12 cellular contexts compared by ENCODE assay signal in the genomic region with DNA sequence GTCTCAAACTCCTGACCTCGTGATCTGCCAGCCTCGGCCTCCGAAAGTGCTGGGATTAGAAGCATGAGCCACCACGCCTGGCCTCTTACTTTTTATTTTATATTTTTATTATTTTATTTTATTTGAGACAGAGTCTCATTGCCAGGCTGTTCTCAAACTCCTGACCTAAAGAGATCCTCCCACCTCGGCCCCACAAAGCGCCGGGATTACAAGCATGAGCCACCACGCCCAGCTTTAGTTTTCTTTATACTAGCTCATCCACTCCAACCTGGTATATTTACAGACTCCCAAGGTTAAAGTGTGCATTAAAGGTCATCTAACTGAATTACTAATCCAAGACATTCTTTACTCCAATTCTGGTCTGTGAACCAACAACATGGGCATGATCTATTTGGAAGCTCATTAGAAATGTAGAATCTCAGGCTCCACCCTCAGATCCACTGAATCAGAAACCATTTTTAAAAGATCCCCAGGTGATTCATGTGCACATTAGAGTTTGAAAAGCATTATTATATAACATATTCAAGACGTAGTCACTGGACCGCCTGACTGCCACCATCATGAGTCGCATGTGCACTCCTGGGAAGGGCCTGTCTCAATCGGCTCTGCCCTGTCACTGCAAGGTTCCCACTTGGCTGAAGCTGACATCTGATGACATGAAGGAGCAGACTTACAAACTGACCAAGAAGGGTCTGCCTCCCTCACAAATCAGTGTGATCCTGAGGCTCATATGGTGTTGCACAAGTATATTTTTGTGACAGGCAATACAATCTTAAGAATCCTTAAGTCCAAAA. TPM values are rescaled to one million over a fixed set of nuclear protein-coding genes. Genes with fewer than 3 reads are reported as not detected.
DNase-seq lines count a peak whose midpoint lies in the region; TF ChIP-seq lines count a peak whose summit lies in the region.
"Had no signal": no experiment of that assay in that cellular context is flagged by ENCODE, and none has a peak within 500 bp of the region (broad histone marks: within the 10 kb centered on the region; RNA-seq: fewer than 3 reads in every experiment).

No MANE protein-coding gene starts in this region.

- H3K36me3 ChIP-seq in adipocyte (ENCODE audit: control insufficient read depth, insufficient read depth, low read length, severe bottlenecking) (no peaks in the 10 kb centered on the region), kidney epithelial cell (ENCODE audit: control insufficient read depth, insufficient read depth, low read length) (no peaks in the 10 kb centered on the region), urinary bladder (ENCODE audit: insufficient read depth) (no peaks in the 10 kb centered on the region), H7 (replicated peaks; ENCODE audit: control insufficient read depth, insufficient read depth, low read length) (no peaks in the 10 kb centered on the region)
- H3K36me3 ChIP-seq: spleen had no signal

- peak overlapping the region; percentile 57 for H3K4me3 ChIP-seq in adipocyte (ENCODE audit: low read length)
- H3K4me3 ChIP-seq in kidney epithelial cell (ENCODE audit: low read depth, low read length) = no peak overlapping the region
- H3K4me3 ChIP-seq in urinary bladder (ENCODE audit: low read depth, low read length) = no peak overlapping the region
- H3K4me3 ChIP-seq in H7 (ENCODE audit: insufficient read depth, low read depth, low read length) = no peak overlapping the region
- H3K4me3 ChIP-seq: spleen had no signal

- peak overlapping the region; percentile 75 for H3K4me3 Mint-ChIP-seq in HFFc6
- H3K4me3 Mint-ChIP-seq: stimulated activated naive CD8-positive, alpha-beta T cell treated with anti-CD3 and anti-CD28 coated beads, Interleukin-15, Interleukin-2, amounts not matched to agents 100 ng/mL and 50 ng/mL, for 24 hours; T-helper 1 cell treated with Interleukin-12 subunit alpha and Interleukin-12 subunit beta and Interleukin-4 antibody, amounts not matched to agents 30 μg/mL and 1 μg/mL, for 36 hours had no signal

- 84% methylated on average over 12 of the region's 12 CpGs for WGBS in urinary bladder

- H3K9ac ChIP-seq in adipocyte (ENCODE audit: low read length) = peak overlapping the region; percentile 37

- TF ChIP-seq CTCF in HFFc6 (IDR thresholded peaks at IDR 0.05) = no peak
- TF ChIP-seq CTCF in kidney epithelial cell (IDR thresholded peaks at IDR 0.05; ENCODE audit: insufficient read depth, low read length, poor library complexity, severe bottlenecking) = no peak

- peak overlapping the region; percentile 78 for H3K27ac Mint-ChIP-seq in HFFc6
- H3K27ac Mint-ChIP-seq: stimulated activated naive CD8-positive, alpha-beta T cell treated with anti-CD3 and anti-CD28 coated beads, Interleukin-15, Interleukin-2, amounts not matched to agents 100 ng/mL and 50 ng/mL, for 24 hours; T-helper 1 cell treated with Interleukin-12 subunit alpha and Interleukin-12 subunit beta and Interleukin-4 antibody, amounts not matched to agents 30 μg/mL and 1 μg/mL, for 36 hours had no signal

- H3K27me3 ChIP-seq in adipocyte (replicated peaks; ENCODE audit: control insufficient read depth, insufficient read depth, low read length) (no peaks in the 10 kb centered on the region), kidney epithelial cell (ENCODE audit: control insufficient read depth, insufficient read depth, low read length) (no peaks in the 10 kb centered on the region), H7 (ENCODE audit: control insufficient read depth, insufficient read depth, low read length) (no peaks in the 10 kb centered on the region)
- H3K27me3 ChIP-seq: spleen had no signal

- H3K27me3 Mint-ChIP-seq in HFFc6 (ENCODE audit: insufficient read depth) = no peaks in the 10 kb centered on the region; the same call in 1 of the 2 replicates
- H3K27me3 Mint-ChIP-seq: stimulated activated naive CD8-positive, alpha-beta T cell treated with anti-CD3 and anti-CD28 coated beads, Interleukin-15, Interleukin-2, amounts not matched to agents 100 ng/mL and 50 ng/mL, for 24 hours had no signal

- DNase-seq in HFFc6 = peak; percentile 64
- no peak for DNase-seq in adipocyte (ENCODE audit: low read depth)
- DNase-seq in kidney epithelial cell (ENCODE audit: low read depth) = peak; percentile 19
- DNase-seq in activated CD8-positive, alpha-beta memory T cell treated with anti-CD3 and anti-CD28 coated beads, Interleukin-2, amount 50 U/mL, for 48 hours = no peak
- DNase-seq in SK-N-DZ (ENCODE audit: low spot score) = no peak
- DNase-seq in H7 = no peak
- DNase-seq: activated effector memory CD4-positive, alpha-beta T cell treated with Interleukin-2 at 50 U/mL for 16 hours; effector CD8-positive, alpha-beta T cell had no signal

- peaks cover 46% of the 10 kb centered on the region for H3K4me1 Mint-ChIP-seq in HFFc6 (ENCODE audit: low read depth)

- no peaks in the 10 kb centered on the region for H3K36me3 Mint-ChIP-seq in HFFc6 (ENCODE audit: low read depth)

- H3K9me3 Mint-ChIP-seq in HFFc6 = no peaks in the 10 kb centered on the region
- H3K9me3 Mint-ChIP-seq: stimulated activated naive CD8-positive, alpha-beta T cell treated with anti-CD3 and anti-CD28 coated beads, Interleukin-15, Interleukin-2, amounts not matched to agents 100 ng/mL and 50 ng/mL, for 24 hours; T-helper 1 cell treated with Interleukin-12 subunit alpha and Interleukin-12 subunit beta and Interleukin-4 antibody, amounts not matched to agents 30 μg/mL and 1 μg/mL, for 36 hours had no signal

- H3K27ac ChIP-seq in urinary bladder (ENCODE audit: low read depth) = peak overlapping the region; percentile 70
- H3K27ac ChIP-seq: spleen had no signal

- H3K9me3 ChIP-seq in adipocyte (ENCODE audit: control insufficient read depth, low read length) = no peaks in the 10 kb centered on the region

- H3K4me1 ChIP-seq in adipocyte (ENCODE audit: control insufficient read depth, insufficient read depth, low read length) = peaks cover 36% of the 10 kb centered on the region
- H3K4me1 ChIP-seq in urinary bladder (ENCODE audit: insufficient read depth) = no peaks in the 10 kb centered on the region

RNA-seq across cellular contexts. Expression of a gene that starts 26.6 kb away (rescaled TPM):
- 1 to 10 TPM; 4.8 to 6.1 (median 4.9) TPM for total RNA-seq in HFFc6 (2021; fragmentation: NEBNext Ultra II Directional; extraction: Animal tissue kit (Norgen Biotek cat#: 25700))
- total RNA-seq in kidney epithelial cell (8.1 and 9.1 TPM in 2 replicates), urinary bladder (75.6 TPM)
- 5.1 TPM for polyA plus RNA-seq in urinary bladder
- polyA plus RNA-seq in SK-N-DZ (2014; cell fraction: cytosol; rRNA removed) = 4.3 and 4.7 TPM in 2 replicates
- polyA plus RNA-seq in SK-N-DZ (2014; cell fraction: nucleus; rRNA removed) = 22.5 and 31.2 TPM in 2 replicates
- 9.5 and 11.4 TPM in 2 replicates for total RNA-seq in H7 (2014; rRNA removed; shearing (Covaris generic))

RNA-seq across cellular contexts. Expression of a gene that starts 39.9 kb away (rescaled TPM):
- 10 to 100 TPM; 11.2 to 15.8 (median 13.6) TPM for total RNA-seq in HFFc6 (2021; fragmentation: NEBNext Ultra II Directional; extraction: Animal tissue kit (Norgen Biotek cat#: 25700))
- total RNA-seq in kidney epithelial cell (13.9 and 16.2 TPM in 2 replicates), urinary bladder (33.6 TPM)
- 8.6 TPM for polyA plus RNA-seq in urinary bladder
- 10.1 and 11.7 TPM in 2 replicates for polyA plus RNA-seq in SK-N-DZ (2014; cell fraction: cytosol; rRNA removed)
- polyA plus RNA-seq in SK-N-DZ (2014; cell fraction: nucleus; rRNA removed) = 2.0 and 3.6 TPM in 2 replicates
- 16.6 and 18.8 TPM in 2 replicates for total RNA-seq in H7 (2014; rRNA removed; shearing (Covaris generic))

Comparison
In these comparisons a context has a peak if more than half of its experiments do, and no peak if none do; other contexts are left out.
1. DNase-seq: peak in HFFc6 (single experiment) and kidney epithelial cell (single experiment); none in adipocyte (single experiment), activated CD8-positive, alpha-beta memory T cell treated with anti-CD3 and anti-CD28 coated beads, Interleukin-2, amount 50 U/mL, for 48 hours (single experiment), SK-N-DZ (single experiment) and H7 (single experiment).